ENCODE assay signal across 16 cellular contexts in the genomic region with DNA sequence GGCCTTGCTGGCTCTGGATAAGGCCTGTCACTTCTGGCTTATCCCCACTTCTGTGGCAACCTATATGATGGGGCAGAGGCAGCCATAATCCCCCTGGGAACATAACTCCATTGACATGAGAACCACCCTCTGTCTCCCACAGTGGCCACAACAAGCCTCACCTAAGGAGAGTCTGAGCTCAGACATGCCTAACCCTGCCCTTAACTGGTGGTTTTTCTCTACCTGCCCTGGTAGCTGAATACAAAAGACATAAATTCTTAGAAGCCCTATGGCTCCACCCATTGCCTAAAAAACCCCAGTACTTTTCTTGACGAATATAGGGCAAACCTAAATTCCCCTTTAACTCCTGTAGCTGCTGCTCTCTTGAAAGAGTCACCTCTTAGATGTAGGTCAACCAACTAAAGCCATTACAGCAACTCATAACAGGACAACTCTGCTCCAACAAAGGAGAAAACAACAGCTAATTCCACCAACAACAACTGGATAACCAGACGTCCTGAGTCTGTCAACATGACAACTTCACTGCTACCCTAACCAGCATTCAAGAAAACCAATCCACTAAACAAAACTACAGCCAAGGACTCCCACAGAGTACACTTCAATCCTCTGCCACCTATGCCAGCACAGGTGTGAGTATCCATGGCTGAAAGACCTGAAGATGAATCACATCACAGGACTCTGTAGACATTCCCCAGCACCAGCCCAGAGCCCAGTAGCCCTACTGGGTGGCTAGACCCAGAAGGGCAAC.
DNase-seq lines count a peak whose midpoint lies in the region; ATAC-seq, FAIRE-seq and TF ChIP-seq lines count a peak whose summit lies in the region.
"Had no signal": no experiment of that assay in that cellular context is flagged by ENCODE, and none has a peak within 500 bp of the region (broad histone marks: within the 10 kb centered on the region; RNA-seq: fewer than 3 reads in every experiment).

No MANE protein-coding gene starts in this region.

- peak overlapping the region; percentile 4 for H3K27ac Mint-ChIP-seq in stimulated activated naive B cell treated with anti-CD40 and anti-IgM and Interleukin-4, amounts not matched to agents 10 μg/mL and 1 μg/mL and 100 μg/mL, for 72 hours
- H3K27ac Mint-ChIP-seq: activated CD4-positive, alpha-beta T cell treated with anti-CD3 and anti-CD28 coated beads for 36 hours had no signal

- H3K9me3 Mint-ChIP-seq in stimulated activated naive B cell treated with anti-CD40 and anti-IgM and Interleukin-4, amounts not matched to agents 10 μg/mL and 1 μg/mL and 100 μg/mL, for 72 hours: peaks cover 30 to 37% of the 10 kb centered on the region in 2 donors

- no peak for TF ChIP-seq CTCF in RWPE1 (conservative IDR thresholded peaks at IDR 0.05; ENCODE audit: low read depth)

- ATAC-seq in GM19328 (IDR thresholded peaks at IDR 0.05; ENCODE audit: unreplicated experiment) (peak; percentile 58), HG02571 (IDR thresholded peaks at IDR 0.05; ENCODE audit: unreplicated experiment) (peak; percentile 38), HG03139 (IDR thresholded peaks at IDR 0.05; ENCODE audit: unreplicated experiment) (peak; percentile 29)
- ATAC-seq in stimulated activated naive B cell treated with anti-CD40 and anti-IgM and Interleukin-4, amounts not matched to agents 10 μg/mL and 1 μg/mL and 100 μg/mL, for 72 hours (replicated peaks): peak in 1 of 2 donors; percentile 60
- ATAC-seq: activated CD4-positive, alpha-beta T cell treated with anti-CD3 and anti-CD28 coated beads for 36 hours; psoas muscle had no signal

- H3K27me3 Mint-ChIP-seq in stimulated activated naive B cell treated with anti-CD40 and anti-IgM and Interleukin-4, amounts not matched to agents 10 μg/mL and 1 μg/mL and 100 μg/mL, for 72 hours: no peaks in the 10 kb centered on the region
- H3K27me3 Mint-ChIP-seq: activated CD4-positive, alpha-beta T cell treated with anti-CD3 and anti-CD28 coated beads for 36 hours had no signal

- FAIRE-seq in frontal cortex (lab: Jason Lieb, UNC): no peak

- no peak overlapping the region for H3K27ac ChIP-seq in RWPE1
- H3K27ac ChIP-seq: C4-2B, PC-9, psoas muscle, thoracic aorta had no signal

- no peak for DNase-seq in stimulated activated naive B cell treated with anti-CD40 and anti-IgM and Interleukin-4, amounts not matched to agents 10 μg/mL and 1 μg/mL and 100 μg/mL, for 72 hours
- no peak for DNase-seq in frontal cortex (ENCODE audit: low spot score in 2 of 2)
- no peak for DNase-seq in mucosa of gallbladder (ENCODE audit: low spot score)
- DNase-seq in RWPE1 (ENCODE audit: low spot score): no peak
- DNase-seq: activated CD4-positive, alpha-beta T cell treated with anti-CD3 and anti-CD28 coated beads for 36 hours; activated T-cell treated with anti-CD3 and anti-CD28 coated beads for 4 hours; DND-41; erythroblast; PC-9; psoas muscle; stimulated activated CD4-positive, alpha-beta T cell treated with anti-CD3 and anti-CD28 coated beads, Interleukin-15, amount 100 ng/mL, for 24 hours had no signal

- CTCF ChIA-PET in RWPE1 (lab: Yijun Ruan, JAX): no interaction called here

- H3K4me3 Mint-ChIP-seq in stimulated activated naive B cell treated with anti-CD40 and anti-IgM and Interleukin-4, amounts not matched to agents 10 μg/mL and 1 μg/mL and 100 μg/mL, for 72 hours: no peak overlapping the region
- H3K4me3 Mint-ChIP-seq: activated CD4-positive, alpha-beta T cell treated with anti-CD3 and anti-CD28 coated beads for 36 hours had no signal

- POLR2A ChIA-PET in RWPE1 (lab: Yijun Ruan, JAX; ENCODE audit: low non-redundant PET): no interaction called here

- no peaks in the 10 kb centered on the region for H3K4me1 Mint-ChIP-seq in stimulated activated naive B cell treated with anti-CD40 and anti-IgM and Interleukin-4, amounts not matched to agents 10 μg/mL and 1 μg/mL and 100 μg/mL, for 72 hours
- H3K4me1 Mint-ChIP-seq: activated CD4-positive, alpha-beta T cell treated with anti-CD3 and anti-CD28 coated beads for 36 hours had no signal

- no peaks in the 10 kb centered on the region for H3K36me3 Mint-ChIP-seq in stimulated activated naive B cell treated with anti-CD40 and anti-IgM and Interleukin-4, amounts not matched to agents 10 μg/mL and 1 μg/mL and 100 μg/mL, for 72 hours
